8 cellular contexts compared by ENCODE assay signal in genomic region chr6:31945507-31946369, GRCh38. TPM values are rescaled to one million over a fixed set of nuclear protein-coding genes. Genes with fewer than 3 reads are reported as not detected.
DNase-seq lines count a peak whose midpoint lies in the region; ATAC-seq and TF ChIP-seq lines count a peak whose summit lies in the region.

TSS of gene CFB (plus strand) at chr6:31946095. CDS start at chr6:31946222, 127 bp downstream.

- intact Hi-C loops in activated T-helper 2 cell treated with anti-CD3 and anti-CD28 coated beads, Interferon-gamma antibody, Interleukin-2, Interleukin-4, amounts not matched to agents 10 μg/mL and 5 μg/mL and 100 μg/mL, durations not matched to agents 14 hours and 24 hours and 36 hours (cut with micrococcal nuclease) = no loop called here

- H3K4me1 Mint-ChIP-seq in activated T-helper 2 cell treated with anti-CD3 and anti-CD28 coated beads, Interferon-gamma antibody, Interleukin-2, Interleukin-4, amounts not matched to agents 10 μg/mL and 5 μg/mL and 100 μg/mL, durations not matched to agents 14 hours and 24 hours and 36 hours (ENCODE audit: low read depth) = peaks cover 5% of the 10 kb centered on the region

- no peak for TF ChIP-seq CTCF in fibroblast of villous mesenchyme (IDR thresholded peaks at IDR 0.05; ENCODE audit: insufficient read depth, low read depth, low read length)

- peaks cover 7% of the 10 kb centered on the region for H3K27me3 Mint-ChIP-seq in activated T-helper 2 cell treated with anti-CD3 and anti-CD28 coated beads, Interferon-gamma antibody, Interleukin-2, Interleukin-4, amounts not matched to agents 10 μg/mL and 5 μg/mL and 100 μg/mL, durations not matched to agents 14 hours and 24 hours and 36 hours (ENCODE audit: low read depth)

- DNase-seq in DMS79 (lab: John Stamatoyannopoulos, UW) (peak; percentile 20), T1000 (lab: John Stamatoyannopoulos, UW) (peak; percentile 20), fibroblast of villous mesenchyme (ENCODE audit: low read depth) (peak; percentile 86), pulmonary artery endothelial cell (ENCODE audit: low read depth, low spot score) (peak; percentile 22), NCI-H446 (lab: John Stamatoyannopoulos, UW) (no peak), DMS153 treated with DMSO at 0.1 percent for 48 hours (lab: John Stamatoyannopoulos, UW; ENCODE audit: unreplicated experiment) (no peak)
- DNase-seq in activated T-helper 2 cell treated with anti-CD3 and anti-CD28 coated beads, Interferon-gamma antibody, Interleukin-2, Interleukin-4, amounts not matched to agents 10 μg/mL and 5 μg/mL and 100 μg/mL, durations not matched to agents 14 hours and 24 hours and 36 hours (ENCODE audit: low spot score) = no peak

- H3K4me3 Mint-ChIP-seq in activated T-helper 2 cell treated with anti-CD3 and anti-CD28 coated beads, Interferon-gamma antibody, Interleukin-2, Interleukin-4, amounts not matched to agents 10 μg/mL and 5 μg/mL and 100 μg/mL, durations not matched to agents 14 hours and 24 hours and 36 hours (ENCODE audit: low read depth) = no peak within 1 kb of the TSS

- peak within 1 kb of the TSS; percentile 31 for H3K4me3 ChIP-seq in fibroblast of villous mesenchyme (ENCODE audit: low read depth, low read length)

- ATAC-seq in GM21576 (IDR thresholded peaks at IDR 0.05; ENCODE audit: unreplicated experiment) = no peak

- no peak within 1 kb of the TSS for H3K27ac Mint-ChIP-seq in activated T-helper 2 cell treated with anti-CD3 and anti-CD28 coated beads, Interferon-gamma antibody, Interleukin-2, Interleukin-4, amounts not matched to agents 10 μg/mL and 5 μg/mL and 100 μg/mL, durations not matched to agents 14 hours and 24 hours and 36 hours

- H3K36me3 Mint-ChIP-seq in activated T-helper 2 cell treated with anti-CD3 and anti-CD28 coated beads, Interferon-gamma antibody, Interleukin-2, Interleukin-4, amounts not matched to agents 10 μg/mL and 5 μg/mL and 100 μg/mL, durations not matched to agents 14 hours and 24 hours and 36 hours (ENCODE audit: low read depth) = no peaks in the 10 kb centered on the region

- no peaks in the 10 kb centered on the region for H3K9me3 Mint-ChIP-seq in activated T-helper 2 cell treated with anti-CD3 and anti-CD28 coated beads, Interferon-gamma antibody, Interleukin-2, Interleukin-4, amounts not matched to agents 10 μg/mL and 5 μg/mL and 100 μg/mL, durations not matched to agents 14 hours and 24 hours and 36 hours

RNA-seq across cellular contexts. Expression of gene CFB, which starts in this region (rescaled TPM):
- 3.5 and 12.1 TPM in 2 replicates for total RNA-seq in fibroblast of villous mesenchyme
- 3.4 and 4.0 TPM in 2 replicates for total RNA-seq in pulmonary artery endothelial cell
- 0.16 TPM in 1 of 2 replicates, not detected in the other for total RNA-seq in activated T-helper 2 cell treated with anti-CD3 and anti-CD28 coated beads, Interferon-gamma antibody, Interleukin-2, Interleukin-4, amounts not matched to agents 10 μg/mL and 5 μg/mL and 100 μg/mL, durations not matched to agents 14 hours and 24 hours and 36 hours

Comparison
In these comparisons a context has a peak if more than half of its experiments do, and no peak if none do; other contexts are left out.
1. DNase-seq: peak in DMS79 (single experiment), T1000 (single experiment), fibroblast of villous mesenchyme (single experiment) and pulmonary artery endothelial cell (single experiment); none in NCI-H446 (0 of 2), DMS153 treated with DMSO at 0.1 percent for 48 hours (single experiment) and activated T-helper 2 cell treated with anti-CD3 and anti-CD28 coated beads, Interferon-gamma antibody, Interleukin-2, Interleukin-4, amounts not matched to agents 10 μg/mL and 5 μg/mL and 100 μg/mL, durations not matched to agents 14 hours and 24 hours and 36 hours (single experiment).